8 cellular contexts compared by ENCODE assay signal in genomic region chr17:76530489-76530814, GRCh38. TPM values are rescaled to one million over a fixed set of nuclear protein-coding genes. Genes with fewer than 3 reads are reported as not detected.
DNase-seq lines count a peak whose midpoint lies in the region; ATAC-seq and TF ChIP-seq lines count a peak whose summit lies in the region.

No MANE protein-coding gene starts in this region.

- H3K4me3 ChIP-seq in gastroesophageal sphincter (peak overlapping the region in 1 of 2 donors; percentile 12), psoas muscle (no peak overlapping the region)

- no peaks in the 10 kb centered on the region for H3K36me3 ChIP-seq in gastroesophageal sphincter
- no peaks in the 10 kb centered on the region for H3K36me3 ChIP-seq in psoas muscle (ENCODE audit: insufficient read depth in 1 of 2, low read depth in 1 of 2)

- H3K27me3 Mint-ChIP-seq in T-helper 17 cell = peaks cover 11% of the 10 kb centered on the region

- H3K4me1 ChIP-seq in gastroesophageal sphincter = peaks cover 0 to 65% (median 48%) of the 10 kb centered on the region in 3 donors
- H3K4me1 ChIP-seq in psoas muscle = peaks cover 33% of the 10 kb centered on the region

- peak overlapping the region; percentile 34 for H3K27ac Mint-ChIP-seq in T-helper 17 cell

- no peak for TF ChIP-seq CTCF in gastroesophageal sphincter (IDR thresholded peaks at IDR 0.05)
- no peak for TF ChIP-seq CTCF in psoas muscle (IDR thresholded peaks at IDR 0.05)
- no peak for TF ChIP-seq CTCF in GM13976 (IDR thresholded peaks at IDR 0.05; ENCODE audit: borderline replicate concordance, control extremely low read depth, extremely low read depth, insufficient read depth, missing control alignments)

- no peak for ATAC-seq in T-helper 17 cell
- ATAC-seq in gastroesophageal sphincter = no peak
- ATAC-seq in psoas muscle = peak in 1 of 4 donors; percentile 6
- ATAC-seq in GM18870 (IDR thresholded peaks at IDR 0.05; ENCODE audit: unreplicated experiment) = no peak

- peaks cover 6% of the 10 kb centered on the region for H3K4me1 Mint-ChIP-seq in T-helper 17 cell

- DNase-seq in COLO829 (ENCODE audit: low spot score) = peak; percentile 71
- DNase-seq in T-helper 17 cell = no peak
- peak in 1 of 2 donors; percentile 61 for DNase-seq in psoas muscle
- no peak for DNase-seq in activated CD8-positive, alpha-beta memory T cell treated with anti-CD3 and anti-CD28 coated beads, Interleukin-2, amount 50 U/mL, for 4 hours
- no peak for DNase-seq in SW480 (ENCODE audit: low spot score)
- DNase-seq in GM13976 (ENCODE audit: low spot score) = no peak

- H3K4me3 Mint-ChIP-seq in T-helper 17 cell = no peak overlapping the region

- H3K36me3 Mint-ChIP-seq in T-helper 17 cell (ENCODE audit: low read depth) = peaks cover 3% of the 10 kb centered on the region

- peak overlapping the region; percentile 1 to 94 (median 86) for H3K27ac ChIP-seq in gastroesophageal sphincter
- H3K27ac ChIP-seq in psoas muscle = peak overlapping the region; percentile 74

- no peak for TF ChIP-seq POLR2A in gastroesophageal sphincter (IDR thresholded peaks at IDR 0.05)

- H3K9me3 ChIP-seq in T-helper 17 cell (ENCODE audit: control insufficient read depth, low read length, poor library complexity, severe bottlenecking) (no peaks in the 10 kb centered on the region), gastroesophageal sphincter (no peaks in the 10 kb centered on the region), psoas muscle (no peaks in the 10 kb centered on the region)

- in situ Hi-C loops in GM13976 (cut with MboI; ENCODE audit: low sequenced_read_pairs, unreplicated experiment) = no loop called here

- peaks cover 33% of the 10 kb centered on the region for H3K27me3 ChIP-seq in gastroesophageal sphincter
- peaks cover 0 to 1% (median 0%) of the 10 kb centered on the region in 3 donors for H3K27me3 ChIP-seq in psoas muscle (ENCODE audit: insufficient read depth in 3 of 3, low read length in 2 of 3)

- TF ChIP-seq EP300 in gastroesophageal sphincter (IDR thresholded peaks at IDR 0.05) = no peak

- 40% methylated on average over 1 of the region's 7 CpGs; no CpG with 5 or more reads in 1 of the 2 donors for WGBS in gastroesophageal sphincter (ENCODE audit: low coverage in 1 of 2), 2 donors
- WGBS in psoas muscle, 3 donors = 50 to 55% (median 50%) methylated on average over 7 of the region's 7 CpGs

- intact Hi-C loops in psoas muscle (cut with DNase I) = no loop called here

RNA-seq across cellular contexts. Expression of gene CYGB, which starts 7.1 kb away (rescaled TPM):
- not detected for total RNA-seq in T-helper 17 cell
- 10 to 100 TPM; 12.6 to 23.2 (median 18.8) TPM for total RNA-seq in gastroesophageal sphincter
- total RNA-seq in psoas muscle = 10 to 100 TPM in 3 of 4 donors, 1 to 10 TPM in 1; 9.5 to 14.6 (median 11.9) TPM
- polyA plus RNA-seq in psoas muscle = 10 to 100 TPM in 1 of 3 donors, 1 to 10 TPM in 2; 6.4 to 12.6 (median 8.1) TPM

RNA-seq across cellular contexts. Expression of gene PRCD, which starts 9.4 kb away (rescaled TPM):
- total RNA-seq in T-helper 17 cell (1 to 10 TPM in 1 of 2 donors, not detected in 1; 1.1 TPM), gastroesophageal sphincter (10 to 100 TPM in 1 of 4 donors, 1 to 10 TPM in 2, under 1 TPM in 1; 0.57 to 11.2 (median 2.3) TPM), psoas muscle (1 to 10 TPM in 2 of 4 donors, under 1 TPM in 2; 0.18 to 1.7 (median 1.0) TPM)
- 1 to 10 TPM; 1.2 to 1.6 (median 1.3) TPM for polyA plus RNA-seq in psoas muscle

RNA-seq across cellular contexts. Expression of gene RHBDF2, which starts 29.2 kb away (rescaled TPM):
- total RNA-seq in T-helper 17 cell = 10 to 100 TPM; 38.3 to 48.7 TPM
- 10 to 100 TPM in 1 of 4 donors, 1 to 10 TPM in 3; 7.3 to 20.5 (median 8.5) TPM for total RNA-seq in gastroesophageal sphincter
- total RNA-seq in psoas muscle = 10 to 100 TPM in 3 of 4 donors, 1 to 10 TPM in 1; 6.6 to 23.1 (median 12.4) TPM
- 10 to 100 TPM; 11.2 to 14.7 (median 13.9) TPM for polyA plus RNA-seq in psoas muscle

RNA-seq across cellular contexts. Expression of gene ST6GALNAC2, which starts 55.2 kb away (rescaled TPM):
- total RNA-seq in T-helper 17 cell (1 to 10 TPM in 1 of 2 donors, under 1 TPM in 1; 0.68 to 2.2 TPM), gastroesophageal sphincter (10 to 100 TPM in 2 of 4 donors, 1 to 10 TPM in 2; 5.4 to 27.1 (median 10.6) TPM), psoas muscle (10 to 100 TPM in 3 of 4 donors, 1 to 10 TPM in 1; 8.1 to 17.8 (median 13.0) TPM)
- 1 to 10 TPM; 1.2 to 8.7 (median 7.6) TPM for polyA plus RNA-seq in psoas muscle

Comparison
In these comparisons a context has a peak if more than half of its experiments do, and no peak if none do; other contexts are left out.
1. RNA of gene CYGB, which starts 7.1 kb away (total RNA-seq): 12.6 to 23.2 TPM in gastroesophageal sphincter and 9.5 to 14.6 TPM in psoas muscle; not detected in T-helper 17 cell; every median in the first group is over 4 times any median in the second.